Comparison of ENCODE assay signal across 30 cellular contexts in the genomic region with DNA sequence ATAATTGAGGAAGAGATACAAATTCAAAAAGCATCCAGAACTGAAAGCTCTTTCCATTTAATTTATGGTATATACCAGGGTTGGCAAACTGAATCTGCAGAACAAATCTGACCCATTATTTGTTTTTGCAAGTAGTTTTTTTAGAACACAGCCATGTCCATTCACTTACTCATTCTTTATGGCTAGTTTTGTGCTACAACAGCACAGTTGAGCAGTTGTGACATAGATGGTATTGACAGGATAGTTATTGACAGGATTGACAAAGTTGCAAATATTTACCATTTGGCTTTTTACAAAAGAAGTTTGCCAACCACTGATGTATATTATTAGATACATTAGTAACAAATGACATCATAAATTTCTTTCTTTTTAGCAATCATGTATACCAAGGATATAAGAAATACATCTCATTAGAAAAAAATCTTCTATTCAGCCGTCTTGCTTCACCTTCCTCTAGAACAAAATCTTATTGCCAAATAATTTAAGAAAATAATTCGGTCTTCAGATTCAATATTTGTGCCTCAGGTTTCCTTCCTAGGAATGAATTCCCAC. TPM values are rescaled to one million over a fixed set of nuclear protein-coding genes. Genes with fewer than 3 reads are reported as not detected.
DNase-seq lines count a peak whose midpoint lies in the region; ATAC-seq and TF ChIP-seq lines count a peak whose summit lies in the region.
"Had no signal": no experiment of that assay in that cellular context is flagged by ENCODE, and none has a peak within 500 bp of the region (broad histone marks: within the 10 kb centered on the region; RNA-seq: fewer than 3 reads in every experiment).

No MANE protein-coding gene starts in this region.

- peaks cover 23% of the 10 kb centered on the region for H3K4me1 ChIP-seq in cardiac muscle cell (ENCODE audit: low read depth)
- peaks cover 4 to 26% of the 10 kb centered on the region in 2 donors for H3K4me1 ChIP-seq in ascending aorta

- no peaks in the 10 kb centered on the region for H3K27me3 ChIP-seq in cardiac muscle cell
- no peaks in the 10 kb centered on the region for H3K27me3 ChIP-seq in ascending aorta
- H3K27me3 ChIP-seq: dorsolateral prefrontal cortex, gastroesophageal sphincter, hepatocyte had no signal

- H3K36me3 ChIP-seq in cardiac muscle cell (peaks cover 50% of the 10 kb centered on the region), ascending aorta (peaks cover 40 to 46% of the 10 kb centered on the region in 2 donors)

- H3K27ac ChIP-seq in cardiac muscle cell = peak overlapping the region; percentile 44
- H3K27ac ChIP-seq in ascending aorta = peak overlapping the region; percentile 31 to 42
- H3K27ac ChIP-seq: hepatocyte had no signal

- DNase-seq in cardiac muscle cell (ENCODE audit: low read depth in 1 of 2, low spot score in 1 of 2) = no peak
- DNase-seq in cardiac septum (ENCODE audit: low spot score) = no peak
- DNase-seq in ascending aorta (ENCODE audit: low spot score in 2 of 2) = no peak
- peak; percentile 17 for DNase-seq in kidney glomerular epithelial cell (lab: John Stamatoyannopoulos, UW)
- no peak for DNase-seq in GOT3 (lab: John Stamatoyannopoulos, UW)
- no peak for DNase-seq in activated CD4-positive, alpha-beta T cell treated with anti-CD3 and anti-CD28 coated beads, Interleukin-2, amount 50 U/mL, for 4 hours
- DNase-seq in activated CD8-positive, alpha-beta memory T cell treated with anti-CD3 and anti-CD28 coated beads, Interleukin-2, amount 50 U/mL, for 48 hours = no peak
- DNase-seq: 8988T; activated CD4-positive, alpha-beta T cell treated with anti-CD3 and anti-CD28 coated beads, Interleukin-2, amount 50 U/mL, for 1 hour; activated CD4-positive, CD25-positive, alpha-beta regulatory T cell; activated T-cell treated with anti-CD3 and anti-CD28 coated beads, Interleukin-2, amount 50 U/mL, for 48 hours; Calu3; CD4-positive, CD25-positive, alpha-beta regulatory T cell; DMS79 treated with DMSO at 0.1 percent for 48 hours; dorsolateral prefrontal cortex; left colon; MM.1S; NCI-H1105 treated with DMSO at 0.1 percent for 48 hours; NCI-H1930; NCI-H2171 treated with DMSO at 0.1 percent for 48 hours; NCI-H510A; posterior cingulate gyrus; RPMI8226; substantia nigra; T-helper 1 cell had no signal

- no peak for TF ChIP-seq CTCF in cardiac muscle cell (IDR thresholded peaks at IDR 0.05; ENCODE audit: low read depth, low read length)
- TF ChIP-seq CTCF in ascending aorta (IDR thresholded peaks at IDR 0.05) = no peak

- H3K9me3 ChIP-seq in cardiac muscle cell (ENCODE audit: low read depth) (no peaks in the 10 kb centered on the region), ascending aorta (no peaks in the 10 kb centered on the region)
- H3K9me3 ChIP-seq: gastroesophageal sphincter had no signal

- intact Hi-C loops in cardiac septum (cut with DNase I) = no loop called here
- intact Hi-C loops in ascending aorta (cut with DNase I) = no loop called here

- H3K4me3 ChIP-seq in cardiac muscle cell (no peak overlapping the region), ascending aorta (no peak overlapping the region)
- H3K4me3 ChIP-seq: gastroesophageal sphincter, GM23338, hepatocyte had no signal

- ATAC-seq in HG02623 (IDR thresholded peaks at IDR 0.05; ENCODE audit: unreplicated experiment) = no peak
- ATAC-seq: GM23338; left colon; stimulated activated memory B cell treated with anti-CD40 and anti-IgM and Interleukin-4, amounts not matched to agents 10 μg/mL and 1 μg/mL and 100 μg/mL, for 72 hours had no signal

RNA-seq across cellular contexts. Expression of gene ADAMTS1, which starts 9.4 kb away (rescaled TPM):
- total RNA-seq in cardiac muscle cell (155 and 185 TPM in 2 replicates), cardiac septum (92.5 TPM), ascending aorta (672 TPM)
- polyA plus RNA-seq in cardiac muscle cell = 154 and 179 TPM in 2 replicates
